19 cellular contexts compared by ENCODE assay signal in the genomic region with DNA sequence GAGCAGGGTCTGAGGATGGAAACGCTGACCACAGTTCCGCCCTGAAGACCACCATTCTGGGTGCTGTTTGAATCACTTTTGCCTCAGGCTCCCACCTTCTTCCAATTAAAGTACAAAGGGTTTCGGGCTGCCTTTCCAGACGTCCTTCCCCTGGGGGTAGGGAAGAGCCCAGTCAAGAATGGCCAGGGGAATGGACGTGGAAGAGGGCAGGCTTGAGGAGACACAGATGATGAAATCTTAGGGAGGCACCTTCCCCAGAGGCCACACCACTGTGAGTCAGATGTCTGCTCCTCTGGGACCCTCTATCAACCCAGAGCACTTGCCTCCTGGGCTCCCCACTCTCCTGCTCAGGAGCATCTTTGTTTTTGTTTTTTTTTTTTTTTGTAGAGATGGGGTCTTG. TPM values are rescaled to one million over a fixed set of nuclear protein-coding genes. Genes with fewer than 3 reads are reported as not detected.
DNase-seq lines count a peak whose midpoint lies in the region; TF ChIP-seq lines count a peak whose summit lies in the region.
"Had no signal": no experiment of that assay in that cellular context is flagged by ENCODE, and none has a peak within 500 bp of the region (broad histone marks: within the 10 kb centered on the region; RNA-seq: fewer than 3 reads in every experiment).

No MANE protein-coding gene starts in this region.

- H3K27me3 ChIP-seq in H9 (ENCODE audit: insufficient read depth, low read length), result no peaks in the 10 kb centered on the region
- H3K27me3 ChIP-seq in adipocyte (replicated peaks; ENCODE audit: control insufficient read depth, insufficient read depth, low read length), result no peaks in the 10 kb centered on the region
- H3K27me3 ChIP-seq in smooth muscle cell (ENCODE audit: low read depth), result no peaks in the 10 kb centered on the region
- H3K27me3 ChIP-seq: Peyer's patch, testis had no signal

- peak overlapping the region; percentile 53; the same call in 1 of the 2 replicates for H3K14ac ChIP-seq in H9 (ENCODE audit: insufficient read depth, low read length)

- WGBS in H9 (ENCODE audit: extremely low coverage, insufficient read length, low lambda C conversion rate), result no CpG with 5 or more reads among the region's 5 CpGs
- 42% methylated on average over 5 of the region's 5 CpGs for WGBS in smooth muscle cell (ENCODE audit: low lambda C conversion rate)

- no peak overlapping the region for H3K23ac ChIP-seq in H9 (ENCODE audit: insufficient read length, low read depth, low read length)

- no peaks in the 10 kb centered on the region for H3K23me2 ChIP-seq in H9 (ENCODE audit: insufficient read length, low read depth, low read length, poor library complexity, severe bottlenecking)

- H3K27me3 Mint-ChIP-seq in H9 (ENCODE audit: low read depth), result no peaks in the 10 kb centered on the region
- H3K27me3 Mint-ChIP-seq: activated B cell treated with CpG ODN at 0.5 μM for 24 hours, T-cell had no signal

- no peak overlapping the region for H3K9ac ChIP-seq in H9 (ENCODE audit: extremely low read depth, insufficient read length, low read length)
- no peak overlapping the region for H3K9ac ChIP-seq in adipocyte (ENCODE audit: low read length)
- no peak overlapping the region for H3K9ac ChIP-seq in smooth muscle cell (ENCODE audit: low read depth)

- peaks cover 57 to 64% of the 10 kb centered on the region in 2 experiments for H3K4me1 Mint-ChIP-seq in H9
- H3K4me1 Mint-ChIP-seq: activated B cell treated with CpG ODN at 0.5 μM for 24 hours, T-cell had no signal

- H4K5ac ChIP-seq in H9 (ENCODE audit: insufficient read length, low read depth, low read length), result no peak overlapping the region

- H3K56ac ChIP-seq in H9 (ENCODE audit: insufficient read length, low read depth, low read length), result no peak overlapping the region

- H3K18ac ChIP-seq in H9 (ENCODE audit: insufficient read length, low read depth, low read length), result no peak overlapping the region

- no peak overlapping the region for H2BK12ac ChIP-seq in H9 (ENCODE audit: insufficient read length, low read depth, low read length)

- H3T11ph ChIP-seq in H9 (ENCODE audit: low read length), result no peak overlapping the region

- H3K4me2 ChIP-seq in H9 (ENCODE audit: insufficient read depth, insufficient read length, low read length), result no peak overlapping the region
- peak overlapping the region; percentile 64 for H3K4me2 ChIP-seq in smooth muscle cell

- no peak overlapping the region for H4K8ac ChIP-seq in H9 (replicated peaks; ENCODE audit: insufficient read length, low read depth, low read length)

- no peak overlapping the region for H2AK5ac ChIP-seq in H9 (ENCODE audit: insufficient read length, low read length)

- DNase-seq in H9 (no peak), adipocyte (ENCODE audit: low read depth) (peak; percentile 30), islet precursor cell (peak; percentile 89), smooth muscle cell (lab: John Stamatoyannopoulos, UW; ENCODE audit: unreplicated experiment) (no peak), OCI-M2 (lab: John Stamatoyannopoulos, UW; ENCODE audit: unreplicated experiment) (no peak), DMS 273 (lab: John Stamatoyannopoulos, UW; ENCODE audit: unreplicated experiment) (no peak), activated gamma-delta T cell (lab: John Stamatoyannopoulos, UW) (no peak), NCI-H1105 (lab: John Stamatoyannopoulos, UW) (no peak)
- DNase-seq: activated B cell treated with CpG ODN at 0.5 μM for 24 hours; MV-4-11; NCI-H748 treated with DMSO at 0.1 percent for 48 hours; occipital lobe; Peyer's patch; stimulated activated CD4-positive, alpha-beta T cell treated with anti-CD3 and anti-CD28 coated beads, Interleukin-4, amount 100 ng/mL, for 24 hours; stimulated activated CD8-positive, alpha-beta memory T cell treated with anti-CD3 and anti-CD28 coated beads, Interleukin-4, amount 100 ng/mL, for 48 hours; T-cell; testis had no signal

- H3K27ac ChIP-seq in H9 (ENCODE audit: insufficient read length, low read depth, low read length), result no peak overlapping the region
- H3K27ac ChIP-seq in smooth muscle cell (ENCODE audit: low read depth), result peak overlapping the region; percentile 43
- H3K27ac ChIP-seq: epithelial cell of prostate, testis had no signal

- H2BK5ac ChIP-seq in H9 (ENCODE audit: insufficient read length, low read length), result no peak overlapping the region

- H3K27ac Mint-ChIP-seq in H9, result peak overlapping the region; percentile 79 to 82 (median 80); a peak in 4 of 7 replicates
- H3K27ac Mint-ChIP-seq: activated B cell treated with CpG ODN at 0.5 μM for 24 hours; activated T-helper 2 cell treated with anti-CD3 and anti-CD28 coated beads, Interferon-gamma antibody, Interleukin-2, Interleukin-4, amounts not matched to agents 10 μg/mL and 5 μg/mL and 100 μg/mL, durations not matched to agents 14 hours and 24 hours and 36 hours; T-cell had no signal

- peaks cover 9% of the 10 kb centered on the region; the same call in 1 of the 2 replicates for H3K4me1 ChIP-seq in H9 (ENCODE audit: insufficient read depth, low read length)
- H3K4me1 ChIP-seq in adipocyte (ENCODE audit: control insufficient read depth, insufficient read depth, low read length), result peaks cover 16% of the 10 kb centered on the region
- H3K4me1 ChIP-seq in smooth muscle cell (ENCODE audit: low read depth), result peaks cover 25% of the 10 kb centered on the region

- TF ChIP-seq CTCF in H9 (conservative IDR thresholded peaks at IDR 0.05), result no peak
- no peak for TF ChIP-seq CTCF in smooth muscle cell (IDR thresholded peaks at IDR 0.05; ENCODE audit: borderline replicate concordance, insufficient read depth, poor library complexity, severe bottlenecking)

- H3K36me3 ChIP-seq in adipocyte (ENCODE audit: control insufficient read depth, insufficient read depth, low read length, severe bottlenecking), result no peaks in the 10 kb centered on the region
- no peaks in the 10 kb centered on the region for H3K36me3 ChIP-seq in smooth muscle cell (ENCODE audit: low read depth)

- no peaks in the 10 kb centered on the region for H3K9me3 ChIP-seq in H9 (ENCODE audit: control insufficient read depth, low read depth, low read length)
- H3K9me3 ChIP-seq in adipocyte (ENCODE audit: control insufficient read depth, low read length), result no peaks in the 10 kb centered on the region
- H3K9me3 ChIP-seq in smooth muscle cell (replicated peaks; ENCODE audit: low read depth), result no peaks in the 10 kb centered on the region
- H3K9me3 ChIP-seq: Peyer's patch, testis had no signal

- H3K9me3 Mint-ChIP-seq in H9, result no peaks in the 10 kb centered on the region
- H3K9me3 Mint-ChIP-seq: activated B cell treated with CpG ODN at 0.5 μM for 24 hours; activated T-helper 2 cell treated with anti-CD3 and anti-CD28 coated beads, Interferon-gamma antibody, Interleukin-2, Interleukin-4, amounts not matched to agents 10 μg/mL and 5 μg/mL and 100 μg/mL, durations not matched to agents 14 hours and 24 hours and 36 hours; T-cell had no signal

- H4K91ac ChIP-seq in H9 (ENCODE audit: insufficient read length, low read depth, low read length), result no peak overlapping the region

- H2AFZ ChIP-seq in H9 (ENCODE audit: low read length) (no peak overlapping the region), smooth muscle cell (ENCODE audit: low read depth) (no peak overlapping the region)

- H3K36me3 Mint-ChIP-seq in H9 (ENCODE audit: insufficient read depth in 1 of 3, low read depth in 3 of 3), result peaks cover 0 to 4% (median 4%) of the 10 kb centered on the region in 3 experiments; a peak in 2 of 7 replicates

- no peak overlapping the region for H3K4me3 Mint-ChIP-seq in H9
- H3K4me3 Mint-ChIP-seq: activated B cell treated with CpG ODN at 0.5 μM for 24 hours, T-cell had no signal

- H3K79me1 ChIP-seq in H9 (ENCODE audit: insufficient read depth, low read depth, low read length, poor library complexity, severe bottlenecking), result no peaks in the 10 kb centered on the region

- no peak overlapping the region for H3K4ac ChIP-seq in H9 (ENCODE audit: low read depth, low read length)

- no peak overlapping the region for H3K4me3 ChIP-seq in adipocyte (ENCODE audit: low read length)
- no peak overlapping the region for H3K4me3 ChIP-seq in smooth muscle cell
- H3K4me3 ChIP-seq: Peyer's patch, testis had no signal

- H3K79me2 ChIP-seq in H9 (ENCODE audit: insufficient read depth, low read length), result no peaks in the 10 kb centered on the region
- no peaks in the 10 kb centered on the region for H3K79me2 ChIP-seq in smooth muscle cell (ENCODE audit: low read depth)

- no peak overlapping the region for H2BK20ac ChIP-seq in H9 (ENCODE audit: low read depth, low read length, poor library complexity, severe bottlenecking)

- no peak overlapping the region for H2BK15ac ChIP-seq in H9 (ENCODE audit: low read depth, low read length)

- H4K20me1 ChIP-seq in H9 (ENCODE audit: control insufficient read depth, insufficient read depth, insufficient read length), result no peaks in the 10 kb centered on the region
- H4K20me1 ChIP-seq in smooth muscle cell (ENCODE audit: low read depth), result no peaks in the 10 kb centered on the region

- no peak overlapping the region for H2BK120ac ChIP-seq in H9 (ENCODE audit: low read depth, low read length, poor library complexity, severe bottlenecking)

- H3F3A ChIP-seq in smooth muscle cell (ENCODE audit: low read depth), result no peaks in the 10 kb centered on the region

RNA-seq across cellular contexts. Expression of gene MTSS2, which starts 27.5 kb away (rescaled TPM):
- 41.0 and 42.5 TPM in 2 replicates for total RNA-seq in H9 (2021)
- total RNA-seq in smooth muscle cell, result 19.5 and 27.1 TPM in 2 replicates
- 4.2 and 8.7 TPM in 2 replicates for polyA plus RNA-seq in smooth muscle cell

Comparison
In these comparisons a context has a peak if more than half of its experiments do, and no peak if none do; other contexts are left out.
1. DNase-seq: peak in adipocyte (single experiment) and islet precursor cell (single experiment); none in H9 (single experiment), smooth muscle cell (single experiment), OCI-M2 (single experiment), DMS 273 (single experiment), activated gamma-delta T cell (single experiment) and NCI-H1105 (single experiment).